Comparison of ENCODE assay signal across 8 cellular contexts in genomic region chr7:26397786-26398435, GRCh38.
A peak's percentile ranks its signal among the peaks of the same experiment; 100 is the strongest.
DNase-seq lines count a peak whose midpoint lies in the region; ATAC-seq and TF ChIP-seq lines count a peak whose summit lies in the region.

No MANE protein-coding gene starts in this region.

- BruUV-seq in Panc1 (replicated peaks; lab: Mats Ljungman, UMichigan) = no TSS peak

- H3K79me1 ChIP-seq in mesenchymal stem cell (replicated peaks; ENCODE audit: low read length, poor library complexity, severe bottlenecking) = no peaks in the 10 kb centered on the region

- H2BK120ac ChIP-seq in mesenchymal stem cell (ENCODE audit: low read depth, low read length) = peak overlapping the region; percentile 37

- no peak overlapping the region for H3K27ac ChIP-seq in CD4-positive, CD25-positive, alpha-beta regulatory T cell (ENCODE audit: insufficient read depth, low read length, poor library complexity, severe bottlenecking)
- H3K27ac ChIP-seq in Panc1 (ENCODE audit: low read length) = no peak overlapping the region
- H3K27ac ChIP-seq in mesenchymal stem cell (ENCODE audit: low read length, poor library complexity, severe bottlenecking) = no peak overlapping the region
- peak overlapping the region; percentile 80 to 86 for H3K27ac ChIP-seq in testis

- no peak overlapping the region for H2BK5ac ChIP-seq in mesenchymal stem cell (ENCODE audit: low read depth, low read length, poor library complexity, severe bottlenecking)

- H2BK12ac ChIP-seq in mesenchymal stem cell (ENCODE audit: low read length in 2 of 2) = peak overlapping the region in 1 of 2 experiments; percentile 58

- peaks cover 0 to 20% (median 8%) of the 10 kb centered on the region in 4 donors for H3K4me1 Mint-ChIP-seq in CD4-positive, CD25-positive, alpha-beta regulatory T cell
- peaks cover 46% of the 10 kb centered on the region for H3K4me1 Mint-ChIP-seq in dendritic cell treated with granulocyte-macrophage colony-stimulating factor and Interleukin-4, amounts not matched to agents 40 ng/mL and 50 ng/mL, for 4 days (ENCODE audit: low read depth)

- peak overlapping the region; percentile 88 for H3K9ac ChIP-seq in mesenchymal stem cell (ENCODE audit: low read length)

- peak overlapping the region; percentile 44 to 67 for H3K18ac ChIP-seq in mesenchymal stem cell (ENCODE audit: low read depth in 1 of 2, low read length in 2 of 2)

- H2BK15ac ChIP-seq in mesenchymal stem cell (ENCODE audit: low read depth, poor library complexity, severe bottlenecking) = no peak overlapping the region

- H3K36me3 Mint-ChIP-seq in CD4-positive, CD25-positive, alpha-beta regulatory T cell = no peaks in the 10 kb centered on the region
- H3K36me3 Mint-ChIP-seq in dendritic cell treated with granulocyte-macrophage colony-stimulating factor and Interleukin-4, amounts not matched to agents 40 ng/mL and 50 ng/mL, for 4 days (ENCODE audit: low read depth) = peaks cover 6% of the 10 kb centered on the region

- H3K4me3 Mint-ChIP-seq in CD4-positive, CD25-positive, alpha-beta regulatory T cell = peak overlapping the region; percentile 65 to 86 (median 80)
- H3K4me3 Mint-ChIP-seq in dendritic cell treated with granulocyte-macrophage colony-stimulating factor and Interleukin-4, amounts not matched to agents 40 ng/mL and 50 ng/mL, for 4 days = peak overlapping the region; percentile 76

- peaks cover 15% of the 10 kb centered on the region for H3K4me1 ChIP-seq in CD4-positive, CD25-positive, alpha-beta regulatory T cell (ENCODE audit: control insufficient read depth, insufficient read depth, low read length, poor library complexity, severe bottlenecking)
- H3K4me1 ChIP-seq in Panc1 (ENCODE audit: control insufficient read depth, insufficient read depth, low read length) (peaks cover 8% of the 10 kb centered on the region; the same call in 1 of the 2 replicates), mesenchymal stem cell (ENCODE audit: control insufficient read depth, insufficient read depth, low read depth, low read length) (peaks cover 10% of the 10 kb centered on the region), testis (peaks cover 5% of the 10 kb centered on the region)

- WGBS in mesenchymal stem cell = 7% methylated on average over 38 of the region's 38 CpGs
- 3 to 5% methylated on average over 23 to 38 of the region's 38 CpGs for WGBS in testis, 2 donors

- H3K36me3 ChIP-seq in CD4-positive, CD25-positive, alpha-beta regulatory T cell (ENCODE audit: control insufficient read depth, insufficient read depth, low read length) = no peaks in the 10 kb centered on the region
- H3K36me3 ChIP-seq in Panc1 (ENCODE audit: control insufficient read depth, insufficient read depth, low read length) (0 out of 2 replicates have a peak, but pooled peaks cover 1% of the 10 kb centered on the region), mesenchymal stem cell (ENCODE audit: control insufficient read depth in 1 of 2, insufficient read depth in 2 of 2, low read depth in 1 of 2, low read length in 2 of 2) (no peaks in the 10 kb centered on the region), testis (ENCODE audit: low read depth, missing control alignments) (no peaks in the 10 kb centered on the region)

- H3K9me3 ChIP-seq in CD4-positive, CD25-positive, alpha-beta regulatory T cell (ENCODE audit: control insufficient read depth in 2 of 2, low read length in 2 of 2) = no peaks in the 10 kb centered on the region
- no peaks in the 10 kb centered on the region for H3K9me3 ChIP-seq in Panc1 (ENCODE audit: control insufficient read depth, insufficient read depth, low read depth, low read length)
- no peaks in the 10 kb centered on the region for H3K9me3 ChIP-seq in mesenchymal stem cell (ENCODE audit: control insufficient read depth, low read length)
- H3K9me3 ChIP-seq in testis = no peaks in the 10 kb centered on the region

- intact Hi-C loops in Panc1 (cut with micrococcal nuclease; ENCODE audit: unreplicated experiment) (no loop called here), testis (cut with DNase I; ENCODE audit: low total_unique reads) (no loop called here)
- intact Hi-C loops in dendritic cell treated with granulocyte-macrophage colony-stimulating factor and Interleukin-4, amounts not matched to agents 40 ng/mL and 50 ng/mL, for 4 days (cut with micrococcal nuclease) = loop anchor here (2.0 kb wide), 1 partner anchor 699 kb away; no protein-coding TSS in a partner anchor

- DNase-seq in CD4-positive, CD25-positive, alpha-beta regulatory T cell = peak in 1 of 3 donors; percentile 21
- DNase-seq in Panc1 (ENCODE audit: low read depth, low spot score) (no peak), mesenchymal stem cell (peak; percentile 36), testis (peak; percentile 71), dedifferentiated amniotic fluid mesenchymal stem cell (ENCODE audit: extremely low spot score) (no peak)

- H2AK5ac ChIP-seq in mesenchymal stem cell (ENCODE audit: low read length, severe bottlenecking) = no peak overlapping the region

- in situ Hi-C loops in Panc1 (cut with HindIII; ENCODE audit: low pct_unique_long_range_greater_than_20kb, low sequenced_read_pairs) = no loop called here

- POLR2A ChIA-PET in Panc1 (lab: Charles Lee) = interaction anchor here (0.6 kb wide), 2 partner anchors 8 to 131 kb away, joined by 3 to 8 read pairs; no protein-coding TSS in a partner anchor

- no peak overlapping the region for H3K27ac Mint-ChIP-seq in CD4-positive, CD25-positive, alpha-beta regulatory T cell
- peak overlapping the region; percentile 97 for H3K27ac Mint-ChIP-seq in dendritic cell treated with granulocyte-macrophage colony-stimulating factor and Interleukin-4, amounts not matched to agents 40 ng/mL and 50 ng/mL, for 4 days

- H3K14ac ChIP-seq in mesenchymal stem cell (ENCODE audit: low read length in 2 of 2) = peak overlapping the region in 1 of 2 experiments; percentile 74

- peak overlapping the region; percentile 94 for H4K8ac ChIP-seq in mesenchymal stem cell (ENCODE audit: low read length)

- peaks cover 0 to 3% (median 0%) of the 10 kb centered on the region in 7 donors for H3K9me3 Mint-ChIP-seq in CD4-positive, CD25-positive, alpha-beta regulatory T cell
- H3K9me3 Mint-ChIP-seq in dendritic cell treated with granulocyte-macrophage colony-stimulating factor and Interleukin-4, amounts not matched to agents 40 ng/mL and 50 ng/mL, for 4 days = no peaks in the 10 kb centered on the region

- peak overlapping the region; percentile 98 for H3K4me2 ChIP-seq in mesenchymal stem cell (ENCODE audit: low read length, poor library complexity, severe bottlenecking)

- H2AFZ ChIP-seq in mesenchymal stem cell (ENCODE audit: low read depth, low read length) = peak overlapping the region; percentile 54

- H3K27me3 ChIP-seq in CD4-positive, CD25-positive, alpha-beta regulatory T cell (ENCODE audit: control insufficient read depth, insufficient read depth, low read length) = peaks cover 46% of the 10 kb centered on the region
- H3K27me3 ChIP-seq in Panc1 (ENCODE audit: control insufficient read depth, insufficient read depth, low read length) = peaks cover 18% of the 10 kb centered on the region; the same call in 1 of the 2 replicates
- H3K27me3 ChIP-seq in mesenchymal stem cell (ENCODE audit: control insufficient read depth in 1 of 2, insufficient read depth in 1 of 2, low read length in 2 of 2) = no peaks in the 10 kb centered on the region
- no peaks in the 10 kb centered on the region for H3K27me3 ChIP-seq in testis

- CTCF ChIA-PET in Panc1 (lab: Charles Lee) = interaction anchor here (0.6 to 1.0 kb wide), 4 partner anchors 20 to 645 kb away, joined by 3 to 4 read pairs (median 3); no protein-coding TSS in a partner anchor

- peak in 1 of 2 donors; percentile 15 for ATAC-seq in CD4-positive, CD25-positive, alpha-beta regulatory T cell (ENCODE audit: low read depth in 2 of 2)
- peak; percentile 29 for ATAC-seq in GM18867 (IDR thresholded peaks at IDR 0.05; ENCODE audit: unreplicated experiment)
- peak; percentile 30 for ATAC-seq in HG03045 (IDR thresholded peaks at IDR 0.05; ENCODE audit: unreplicated experiment)
- ATAC-seq in Panc1 = peak; percentile 85

- peak overlapping the region in 1 of 2 experiments; percentile 66 for H3K4ac ChIP-seq in mesenchymal stem cell (ENCODE audit: low read depth in 1 of 2, low read length in 2 of 2)

- TF ChIP-seq POLR2A in testis (IDR thresholded peaks at IDR 0.05) = no peak

- peak overlapping the region; percentile 87 for H4K91ac ChIP-seq in mesenchymal stem cell (ENCODE audit: low read length)

- peak overlapping the region in 1 of 2 experiments; percentile 40 for H3K23ac ChIP-seq in mesenchymal stem cell (ENCODE audit: low read length in 2 of 2)

- TF ChIP-seq CTCF in Panc1 (IDR thresholded peaks at IDR 0.05) (peak; percentile 14; the same call in 1 of the 2 replicates), testis (IDR thresholded peaks at IDR 0.05) (peak in 1 of 3 experiments; percentile 25)

- no peak overlapping the region for H3K4me3 ChIP-seq in CD4-positive, CD25-positive, alpha-beta regulatory T cell (ENCODE audit: low read depth, low read length)
- H3K4me3 ChIP-seq in Panc1 (ENCODE audit: low read depth in 2 of 2, low read length in 2 of 2) (peak overlapping the region; percentile 49 to 66), mesenchymal stem cell (ENCODE audit: insufficient read depth in 1 of 2, low read depth in 1 of 2, low read length in 2 of 2) (peak overlapping the region; percentile 68 to 86), testis (peak overlapping the region; percentile 68 to 71)

- peaks cover 42% of the 10 kb centered on the region for H3K27me3 Mint-ChIP-seq in CD4-positive, CD25-positive, alpha-beta regulatory T cell
- H3K27me3 Mint-ChIP-seq in dendritic cell treated with granulocyte-macrophage colony-stimulating factor and Interleukin-4, amounts not matched to agents 40 ng/mL and 50 ng/mL, for 4 days = peaks cover 8% of the 10 kb centered on the region

Comparison
In these comparisons a context has a peak if more than half of its experiments do, and no peak if none do; other contexts are left out.
1. DNase-seq: peak in mesenchymal stem cell (single experiment) and testis (single experiment); none in Panc1 (single experiment) and dedifferentiated amniotic fluid mesenchymal stem cell (single experiment).
2. H3K27ac ChIP-seq: peak in testis (2 of 2); none in CD4-positive, CD25-positive, alpha-beta regulatory T cell (single experiment), Panc1 (single experiment) and mesenchymal stem cell (single experiment).